Comparison of ENCODE assay signal across 8 cellular contexts in genomic region chr5:36079200-36079761, GRCh38.
DNase-seq lines count a peak whose midpoint lies in the region; ATAC-seq and TF ChIP-seq lines count a peak whose summit lies in the region.

No MANE protein-coding gene starts in this region.

- H3K9me3 Mint-ChIP-seq in activated naive CD4-positive, alpha-beta T cell treated with anti-CD3 and anti-CD28 coated beads, Interleukin-2, amount 10 ng/mL, durations not matched to agents 7 days and 5 days, result no peaks in the 10 kb centered on the region
- no peaks in the 10 kb centered on the region for H3K9me3 Mint-ChIP-seq in stimulated activated naive B cell treated with anti-CD40 and anti-IgM and Interleukin-4, amounts not matched to agents 10 μg/mL and 1 μg/mL and 100 μg/mL, for 72 hours

- CTCF ChIA-PET in activated naive CD4-positive, alpha-beta T cell treated with anti-CD3 and anti-CD28 coated beads, Interleukin-2, amount 10 ng/mL, durations not matched to agents 7 days and 5 days (lab: Charles Lee), result interaction anchor here (0.6 to 2.4 kb wide), 38 partner anchors 8 to 1076 kb away, joined by 3 to 19 read pairs (median 4); partner anchors contain the start of genes LMBRD2, NADK2 and UGT3A2

- no peak overlapping the region for H3K27ac Mint-ChIP-seq in activated naive CD4-positive, alpha-beta T cell treated with anti-CD3 and anti-CD28 coated beads, Interleukin-2, amount 10 ng/mL, durations not matched to agents 7 days and 5 days
- H3K27ac Mint-ChIP-seq in stimulated activated naive B cell treated with anti-CD40 and anti-IgM and Interleukin-4, amounts not matched to agents 10 μg/mL and 1 μg/mL and 100 μg/mL, for 72 hours, result no peak overlapping the region

- peak; percentile 74 for TF ChIP-seq CTCF in astrocyte of the cerebellum (IDR thresholded peaks at IDR 0.05; ENCODE audit: low read depth, low read length, missing control alignments)

- peak; percentile 45 for DNase-seq in activated naive CD4-positive, alpha-beta T cell treated with anti-CD3 and anti-CD28 coated beads, Interleukin-2, amount 10 ng/mL, durations not matched to agents 7 days and 5 days
- DNase-seq in activated naive CD4-positive, alpha-beta T cell treated with anti-CD3 and anti-CD28 coated beads, Interleukin-2, amount 50 U/mL, for 16 hours, result no peak
- DNase-seq in NCI-H524 treated with DMSO at 0.1 percent for 48 hours (lab: John Stamatoyannopoulos, UW) (peak; percentile 31), astrocyte of the cerebellum (ENCODE audit: low read depth) (peak; percentile 15), iPS-NIHi11 (ENCODE audit: low spot score) (peak; percentile 81)
- no peak for DNase-seq in stimulated activated naive B cell treated with anti-CD40 and anti-IgM and Interleukin-4, amounts not matched to agents 10 μg/mL and 1 μg/mL and 100 μg/mL, for 72 hours

- in situ Hi-C loops in astrocyte of the cerebellum (cut with HindIII; ENCODE audit: low sequenced_read_pairs), result no loop called here

- H3K27me3 Mint-ChIP-seq in activated naive CD4-positive, alpha-beta T cell treated with anti-CD3 and anti-CD28 coated beads, Interleukin-2, amount 10 ng/mL, durations not matched to agents 7 days and 5 days, result peaks cover 28% of the 10 kb centered on the region
- H3K27me3 Mint-ChIP-seq in stimulated activated naive B cell treated with anti-CD40 and anti-IgM and Interleukin-4, amounts not matched to agents 10 μg/mL and 1 μg/mL and 100 μg/mL, for 72 hours, result peaks cover 0 to 17% of the 10 kb centered on the region in 2 donors

- no peak overlapping the region for H3K4me3 Mint-ChIP-seq in activated naive CD4-positive, alpha-beta T cell treated with anti-CD3 and anti-CD28 coated beads, Interleukin-2, amount 10 ng/mL, durations not matched to agents 7 days and 5 days
- H3K4me3 Mint-ChIP-seq in stimulated activated naive B cell treated with anti-CD40 and anti-IgM and Interleukin-4, amounts not matched to agents 10 μg/mL and 1 μg/mL and 100 μg/mL, for 72 hours, result no peak overlapping the region

- no peak overlapping the region for H3K4me3 ChIP-seq in astrocyte of the cerebellum (ENCODE audit: low read depth, low read length)

- no peaks in the 10 kb centered on the region for H3K36me3 Mint-ChIP-seq in activated naive CD4-positive, alpha-beta T cell treated with anti-CD3 and anti-CD28 coated beads, Interleukin-2, amount 10 ng/mL, durations not matched to agents 7 days and 5 days
- H3K36me3 Mint-ChIP-seq in stimulated activated naive B cell treated with anti-CD40 and anti-IgM and Interleukin-4, amounts not matched to agents 10 μg/mL and 1 μg/mL and 100 μg/mL, for 72 hours, result peaks cover 3% of the 10 kb centered on the region in 2 donors

- ATAC-seq in GM21447 (IDR thresholded peaks at IDR 0.05; ENCODE audit: unreplicated experiment) (peak; percentile 93), HG03571 (IDR thresholded peaks at IDR 0.05; ENCODE audit: unreplicated experiment) (peak; percentile 96)
- peak; percentile 83 to 90 for ATAC-seq in stimulated activated naive B cell treated with anti-CD40 and anti-IgM and Interleukin-4, amounts not matched to agents 10 μg/mL and 1 μg/mL and 100 μg/mL, for 72 hours (replicated peaks)

- no peaks in the 10 kb centered on the region for H3K4me1 Mint-ChIP-seq in activated naive CD4-positive, alpha-beta T cell treated with anti-CD3 and anti-CD28 coated beads, Interleukin-2, amount 10 ng/mL, durations not matched to agents 7 days and 5 days
- H3K4me1 Mint-ChIP-seq in stimulated activated naive B cell treated with anti-CD40 and anti-IgM and Interleukin-4, amounts not matched to agents 10 μg/mL and 1 μg/mL and 100 μg/mL, for 72 hours, result peaks cover 0 to 1% of the 10 kb centered on the region in 2 donors

Comparison
In these comparisons a context has a peak if more than half of its experiments do, and no peak if none do; other contexts are left out.
1. DNase-seq: peak in activated naive CD4-positive, alpha-beta T cell treated with anti-CD3 and anti-CD28 coated beads, Interleukin-2, amount 10 ng/mL, durations not matched to agents 7 days and 5 days (single experiment), NCI-H524 treated with DMSO at 0.1 percent for 48 hours (single experiment), astrocyte of the cerebellum (single experiment) and iPS-NIHi11 (single experiment); none in activated naive CD4-positive, alpha-beta T cell treated with anti-CD3 and anti-CD28 coated beads, Interleukin-2, amount 50 U/mL, for 16 hours (single experiment) and stimulated activated naive B cell treated with anti-CD40 and anti-IgM and Interleukin-4, amounts not matched to agents 10 μg/mL and 1 μg/mL and 100 μg/mL, for 72 hours (single experiment).
2. Peak in every context shown above with its lines, with median percentiles within 50 percentile points of each other: ATAC-seq.